ENCODE assay signal across 8 cellular contexts in genomic region chr4:37389967-37390580, GRCh38.
DNase-seq lines count a peak whose midpoint lies in the region; ATAC-seq and TF ChIP-seq lines count a peak whose summit lies in the region.

No MANE protein-coding gene starts in this region.

- DNase-seq in Caki2 (ENCODE audit: low read depth), result peak; percentile 27
- DNase-seq in NCI-H2029 treated with DMSO at 0.1 percent for 48 hours (lab: John Stamatoyannopoulos, UW), result peak; percentile 8
- DNase-seq in activated CD4-positive, alpha-beta T cell treated with anti-CD3 and anti-CD28 coated beads, Interleukin-2, amount 10 ng/mL, durations not matched to agents 7 days and 5 days, result peak; percentile 61
- peak; percentile 31 for DNase-seq in iPS DF 6.9 (ENCODE audit: low read depth, low spot score)
- no peak for DNase-seq in stomach
- DNase-seq in ovary, result no peak

- POLR2A ChIA-PET in activated CD4-positive, alpha-beta T cell treated with anti-CD3 and anti-CD28 coated beads, Interleukin-2, amount 10 ng/mL, durations not matched to agents 7 days and 5 days (lab: Charles Lee), result no interaction called here

- peak; percentile 78 for ATAC-seq in GM18858 (IDR thresholded peaks at IDR 0.05; ENCODE audit: unreplicated experiment)
- peak; percentile 69 for ATAC-seq in HG02981 (IDR thresholded peaks at IDR 0.05; ENCODE audit: unreplicated experiment)

- H3K36me3 ChIP-seq in iPS DF 6.9 (ENCODE audit: control insufficient read depth, insufficient read depth, low read length) (no peaks in the 10 kb centered on the region), stomach (no peaks in the 10 kb centered on the region), ovary (no peaks in the 10 kb centered on the region)

- H3K9me3 Mint-ChIP-seq in activated CD4-positive, alpha-beta T cell treated with anti-CD3 and anti-CD28 coated beads, Interleukin-2, amount 10 ng/mL, durations not matched to agents 7 days and 5 days, result no peaks in the 10 kb centered on the region

- H3K4me3 ChIP-seq in iPS DF 6.9 (ENCODE audit: low read length) (no peak overlapping the region), stomach (no peak overlapping the region), ovary (no peak overlapping the region)

- no peaks in the 10 kb centered on the region for H3K4me1 Mint-ChIP-seq in activated CD4-positive, alpha-beta T cell treated with anti-CD3 and anti-CD28 coated beads, Interleukin-2, amount 10 ng/mL, durations not matched to agents 7 days and 5 days

- TF ChIP-seq EP300 in stomach (IDR thresholded peaks at IDR 0.05), result no peak
- no peak for TF ChIP-seq EP300 in ovary (IDR thresholded peaks at IDR 0.05)

- no peaks in the 10 kb centered on the region for H3K9me3 ChIP-seq in iPS DF 6.9 (ENCODE audit: control insufficient read depth, insufficient read depth, low read length)
- H3K9me3 ChIP-seq in stomach, result no peaks in the 10 kb centered on the region
- H3K9me3 ChIP-seq in ovary, result no peaks in the 10 kb centered on the region

- in situ Hi-C loops in Caki2 (cut with HindIII; ENCODE audit: low pct_unique_long_range_greater_than_20kb, low sequenced_read_pairs), result no loop called here

- TF ChIP-seq CTCF in stomach (IDR thresholded peaks at IDR 0.05) (peak in 5 of 7 experiments; percentile 41 to 68 (median 60)), ovary (IDR thresholded peaks at IDR 0.05) (no peak)

- no peak overlapping the region for H3K27ac ChIP-seq in iPS DF 6.9 (ENCODE audit: low read length)
- no peak overlapping the region for H3K27ac ChIP-seq in stomach
- H3K27ac ChIP-seq in ovary, result no peak overlapping the region

- CTCF ChIA-PET in activated CD4-positive, alpha-beta T cell treated with anti-CD3 and anti-CD28 coated beads, Interleukin-2, amount 10 ng/mL, durations not matched to agents 7 days and 5 days (lab: Charles Lee), result no interaction called here

- H3K4me3 Mint-ChIP-seq in activated CD4-positive, alpha-beta T cell treated with anti-CD3 and anti-CD28 coated beads, Interleukin-2, amount 10 ng/mL, durations not matched to agents 7 days and 5 days, result no peak overlapping the region

- no peak overlapping the region for H3K27ac Mint-ChIP-seq in activated CD4-positive, alpha-beta T cell treated with anti-CD3 and anti-CD28 coated beads, Interleukin-2, amount 10 ng/mL, durations not matched to agents 7 days and 5 days

- TF ChIP-seq POLR2A in stomach (IDR thresholded peaks at IDR 0.05), result no peak
- TF ChIP-seq POLR2A in ovary (IDR thresholded peaks at IDR 0.05), result no peak

- intact Hi-C loops in stomach (cut with DNase I; ENCODE audit: low total_unique reads), result no loop called here
- intact Hi-C loops in ovary (cut with DNase I), result no loop called here

- no peaks in the 10 kb centered on the region for H3K4me1 ChIP-seq in iPS DF 6.9 (ENCODE audit: control insufficient read depth, insufficient read depth, low read length)
- peaks cover 0 to 5% (median 2%) of the 10 kb centered on the region in 4 donors for H3K4me1 ChIP-seq in stomach
- no peaks in the 10 kb centered on the region for H3K4me1 ChIP-seq in ovary (ENCODE audit: insufficient read depth)

- WGBS in iPS DF 6.9 (ENCODE audit: insufficient coverage, insufficient read length), result no CpG with 5 or more reads among the region's 7 CpGs
- 28 to 41% (median 31%) methylated on average over 7 of the region's 7 CpGs for WGBS in stomach, 5 donors
- WGBS in ovary, 3 donors, result 30 to 45% (median 34%) methylated on average over 7 of the region's 7 CpGs

- H3K36me3 Mint-ChIP-seq in activated CD4-positive, alpha-beta T cell treated with anti-CD3 and anti-CD28 coated beads, Interleukin-2, amount 10 ng/mL, durations not matched to agents 7 days and 5 days (ENCODE audit: low read depth), result no peaks in the 10 kb centered on the region

- H3K27me3 ChIP-seq in iPS DF 6.9 (ENCODE audit: control insufficient read depth, insufficient read depth, low read length), result no peaks in the 10 kb centered on the region
- no peaks in the 10 kb centered on the region for H3K27me3 ChIP-seq in stomach
- H3K27me3 ChIP-seq in ovary, result no peaks in the 10 kb centered on the region

- no peaks in the 10 kb centered on the region for H3K27me3 Mint-ChIP-seq in activated CD4-positive, alpha-beta T cell treated with anti-CD3 and anti-CD28 coated beads, Interleukin-2, amount 10 ng/mL, durations not matched to agents 7 days and 5 days

Comparison
In these comparisons a context has a peak if more than half of its experiments do, and no peak if none do; other contexts are left out.
1. DNase-seq: peak in Caki2 (single experiment), NCI-H2029 treated with DMSO at 0.1 percent for 48 hours (single experiment), activated CD4-positive, alpha-beta T cell treated with anti-CD3 and anti-CD28 coated beads, Interleukin-2, amount 10 ng/mL, durations not matched to agents 7 days and 5 days (single experiment) and iPS DF 6.9 (single experiment); none in stomach (single experiment) and ovary (0 of 5).
2. CTCF ChIP-seq: peak in stomach (5 of 7); none in ovary (0 of 3).